In genomic region chr12:75744607-75745256, GRCh38 we compare ENCODE assay signal across 15 cellular contexts.
"Had no signal": no experiment of that assay in that cellular context is flagged by ENCODE, and none has a peak within 500 bp of the region (broad histone marks: within the 10 kb centered on the region; RNA-seq: fewer than 3 reads in every experiment).

No MANE protein-coding gene starts in this region.

- H2AFZ ChIP-seq: hepatocyte had no signal

- H3K4me3 ChIP-seq: hepatocyte, transverse colon had no signal

- H3K9me3 Mint-ChIP-seq: activated T-helper 2 cell treated with anti-CD3 and anti-CD28 coated beads, Interferon-gamma antibody, Interleukin-2, Interleukin-4, amounts not matched to agents 10 μg/mL and 5 μg/mL and 100 μg/mL, durations not matched to agents 14 hours and 24 hours and 36 hours had no signal

- ATAC-seq: esophagus mucosa, left ventricle myocardium superior had no signal

- H3K4me3 Mint-ChIP-seq: neural crest cell had no signal

- H3K27ac ChIP-seq: hepatocyte, transverse colon had no signal

- DNase-seq: activated CD4-positive, alpha-beta T cell treated with anti-CD3 and anti-CD28 coated beads for 1 hour; activated CD4-positive, alpha-beta T cell treated with anti-CD3 and anti-CD28 coated beads, Interleukin-2, amount 50 U/mL, for 48 hours; activated naive CD4-positive, alpha-beta T cell treated with anti-CD3 and anti-CD28 coated beads, Interleukin-2, amount 50 U/mL, for 16 hours; activated T-cell treated with anti-CD3 and anti-CD28 coated beads, Interleukin-2, amount 50 U/mL, for 1 hour; caudate nucleus; islet precursor cell; left ventricle myocardium superior; stimulated activated CD4-positive, alpha-beta T cell treated with anti-CD3 and anti-CD28 coated beads, Interleukin-4, amount 100 ng/mL, for 4 hours; stimulated activated CD8-positive, alpha-beta memory T cell treated with anti-CD3 and anti-CD28 coated beads, Interleukin-4, amount 100 ng/mL, for 48 hours; stimulated activated naive CD4-positive, alpha-beta T cell treated with Interleukin-2 at 50 U/mL for 16 hours; transverse colon had no signal

- H3K4me1 ChIP-seq: transverse colon had no signal

- H3K79me2 ChIP-seq: hepatocyte had no signal

- H3K27ac Mint-ChIP-seq: activated T-helper 2 cell treated with anti-CD3 and anti-CD28 coated beads, Interferon-gamma antibody, Interleukin-2, Interleukin-4, amounts not matched to agents 10 μg/mL and 5 μg/mL and 100 μg/mL, durations not matched to agents 14 hours and 24 hours and 36 hours had no signal

- H3K27me3 ChIP-seq: hepatocyte, transverse colon had no signal

- H3K4me2 ChIP-seq: hepatocyte had no signal

- H3K36me3 ChIP-seq: transverse colon had no signal
